Comparison of ENCODE assay signal across 21 cellular contexts in genomic region chr2:79916285-79916684, GRCh38.
A peak's percentile ranks its signal among the peaks of the same experiment; 100 is the strongest.
DNase-seq lines count a peak whose midpoint lies in the region; ATAC-seq, FAIRE-seq and TF ChIP-seq lines count a peak whose summit lies in the region.
"Had no signal": no experiment of that assay in that cellular context is flagged by ENCODE, and none has a peak within 500 bp of the region (broad histone marks: within the 10 kb centered on the region; RNA-seq: fewer than 3 reads in every experiment).

No MANE protein-coding gene starts in this region.

- no peak overlapping the region for H3K4me3 Mint-ChIP-seq in WTC11
- H3K4me3 Mint-ChIP-seq: B cell; CD4-positive, alpha-beta T cell; CD8-positive, alpha-beta T cell had no signal

- in situ Hi-C loops in HepG2 (cut with HindIII; ENCODE audit: extremely low pct_ligation_motif_present, low pct_unique_long_range_greater_than_20kb): no loop called here

- H3K27me3 Mint-ChIP-seq in WTC11 (ENCODE audit: low read depth): no peaks in the 10 kb centered on the region
- H3K27me3 Mint-ChIP-seq: B cell; CD4-positive, alpha-beta T cell had no signal

- CTCF ChIA-PET in HepG2 (lab: Yijun Ruan, JAX; ENCODE audit: low intra/inter-chr PET ratio, low total read pairs) (no interaction called here), WTC11 (lab: Charles Lee) (interaction anchor here (0.6 to 1.2 kb wide), 2 partner anchors 18 to 488 kb away, joined by 3 to 5 read pairs; no protein-coding TSS in a partner anchor)

- FAIRE-seq in HepG2 (lab: Jason Lieb, UNC) (no peak), RCC 7860 (lab: Jason Lieb, UNC) (no peak)
- FAIRE-seq: A549, D721Med, G401.6, GM12891, GM19239 had no signal

- H3K9me3 ChIP-seq in HepG2 (ENCODE audit: low read length): no peaks in the 10 kb centered on the region
- H3K9me3 ChIP-seq in right lobe of liver: no peaks in the 10 kb centered on the region
- H3K9me3 ChIP-seq: A549; BLaER1 treated with 17β-estradiol and CSF1 and Interleukin-3, amounts not matched to agents 10 nM and 100 nM; Caco-2 had no signal

- intact Hi-C loops in HepG2 (cut with micrococcal nuclease; ENCODE audit: unreplicated experiment): no loop called here
- intact Hi-C loops in right lobe of liver (cut with DNase I): no loop called here

- no peaks in the 10 kb centered on the region for H4K20me1 ChIP-seq in HepG2 (ENCODE audit: insufficient read depth, low read length)
- H4K20me1 ChIP-seq: BLaER1 treated with 17β-estradiol and CSF1 and Interleukin-3, amounts not matched to agents 10 nM and 100 nM had no signal

- ATAC-seq in HepG2 (no peak), right lobe of liver (no peak), WTC11 (0 out of 2 replicates have a peak, but pooled peaks have one; percentile 30)
- ATAC-seq: A549; CD8-positive, alpha-beta T cell had no signal

- WGBS in HepG2 (ENCODE audit: low lambda C conversion rate): 37% methylated on average over 4 of the region's 4 CpGs
- 54% methylated on average over 4 of the region's 4 CpGs for WGBS in right lobe of liver (ENCODE audit: insufficient coverage, low coverage, low lambda C conversion rate, missing lambda C conversion rate)

- POLR2A ChIA-PET in HepG2 (lab: Yijun Ruan, JAX) (no interaction called here), WTC11 (lab: Charles Lee) (no interaction called here)

- no peak overlapping the region for H2AFZ ChIP-seq in HepG2 (ENCODE audit: low read length)

- TF ChIP-seq RAD21 in HepG2 (CRISPR knock-in tag; IDR thresholded peaks at IDR 0.05): no peak

- DNase-seq in HepG2 (ENCODE audit: low spot score) (no peak), right lobe of liver (no peak), WTC11 (ENCODE audit: low spot score) (no peak), RCC 7860 (ENCODE audit: low spot score) (no peak), NCI-H1417 (lab: John Stamatoyannopoulos, UW) (no peak)
- DNase-seq: AML-193; Caco-2; Calu3; CD4-positive, alpha-beta T cell; CD8-positive, alpha-beta T cell; DMS79 treated with DMSO at 0.1 percent for 48 hours; GF-D8 had no signal

- no peak overlapping the region for H3K27ac ChIP-seq in HepG2 (ENCODE audit: extremely low read length, insufficient read depth, low read length)
- H3K27ac ChIP-seq in right lobe of liver: no peak overlapping the region
- H3K27ac ChIP-seq: 22Rv1; A549; BLaER1 treated with 17β-estradiol and CSF1 and Interleukin-3, amounts not matched to agents 10 nM and 100 nM; C4-2B had no signal

- H3K36me3 ChIP-seq in HepG2 (replicated peaks in 1 of 2; ENCODE audit: control insufficient read depth in 1 of 2, insufficient read depth in 2 of 2, low read length in 2 of 2) (no peaks in the 10 kb centered on the region), right lobe of liver (no peaks in the 10 kb centered on the region)
- H3K36me3 ChIP-seq: BLaER1 treated with 17β-estradiol and CSF1 and Interleukin-3, amounts not matched to agents 10 nM and 100 nM had no signal

- H3K4me1 ChIP-seq in HepG2 (ENCODE audit: insufficient read depth, low read length): no peaks in the 10 kb centered on the region
- H3K4me1 ChIP-seq in right lobe of liver: no peaks in the 10 kb centered on the region
- H3K4me1 ChIP-seq: A549; BLaER1 treated with 17β-estradiol and CSF1 and Interleukin-3, amounts not matched to agents 10 nM and 100 nM; Caco-2 had no signal

- peaks cover 28% of the 10 kb centered on the region for H3K4me1 Mint-ChIP-seq in WTC11
- H3K4me1 Mint-ChIP-seq: B cell had no signal

- TF ChIP-seq POLR2A in HepG2 (IDR thresholded peaks at IDR 0.05; ENCODE audit: insufficient read depth in 1 of 2, low read depth in 2 of 2, low read length in 2 of 2) (no peak), right lobe of liver (IDR thresholded peaks at IDR 0.05) (no peak)

- no peak overlapping the region for H3K4me2 ChIP-seq in HepG2 (ENCODE audit: low read depth, low read length)
- H3K4me2 ChIP-seq: A549; BLaER1 treated with 17β-estradiol and CSF1 and Interleukin-3, amounts not matched to agents 10 nM and 100 nM had no signal

- H3K27ac Mint-ChIP-seq in WTC11: no peak overlapping the region; the same call in 1 of the 2 replicates
- H3K27ac Mint-ChIP-seq: B cell; CD4-positive, alpha-beta T cell; CD8-positive, alpha-beta T cell had no signal

- H3K79me2 ChIP-seq in HepG2 (ENCODE audit: insufficient read depth, low read length): no peaks in the 10 kb centered on the region

- H3K9me3 Mint-ChIP-seq in WTC11: no peaks in the 10 kb centered on the region

- TF ChIP-seq CTCF in HepG2 (CRISPR knock-in tag; IDR thresholded peaks at IDR 0.05) (no peak), right lobe of liver (IDR thresholded peaks at IDR 0.05) (no peak), WTC11 (IDR thresholded peaks at IDR 0.05) (no peak)

- H3K27me3 ChIP-seq in HepG2 (ENCODE audit: control insufficient read depth in 1 of 2, insufficient read depth in 2 of 2, low read length in 2 of 2) (no peaks in the 10 kb centered on the region), right lobe of liver (no peaks in the 10 kb centered on the region)
- H3K27me3 ChIP-seq: BLaER1 treated with 17β-estradiol and CSF1 and Interleukin-3, amounts not matched to agents 10 nM and 100 nM had no signal

- H3K9ac ChIP-seq in HepG2 (ENCODE audit: insufficient read depth, low read depth, low read length): no peak overlapping the region
- H3K9ac ChIP-seq: BLaER1 treated with 17β-estradiol and CSF1 and Interleukin-3, amounts not matched to agents 10 nM and 100 nM had no signal

- H3K36me3 Mint-ChIP-seq in WTC11: no peaks in the 10 kb centered on the region
- H3K36me3 Mint-ChIP-seq: CD8-positive, alpha-beta T cell had no signal

- no peak for TF ChIP-seq EP300 in HepG2 (IDR thresholded peaks at IDR 0.05; ENCODE audit: low read depth in 2 of 2, low read length in 2 of 2)
- TF ChIP-seq EP300 in HepG2 (CRISPR knock-in tag; IDR thresholded peaks at IDR 0.05; ENCODE audit: borderline replicate concordance): no peak

- H3K4me3 ChIP-seq in HepG2 (replicated peaks in 1 of 3; ENCODE audit: insufficient read depth in 1 of 3, low read depth in 2 of 3, low read length in 3 of 3): no peak overlapping the region
- H3K4me3 ChIP-seq in right lobe of liver: no peak overlapping the region
- H3K4me3 ChIP-seq: A549; BLaER1 treated with 17β-estradiol and CSF1 and Interleukin-3, amounts not matched to agents 10 nM and 100 nM had no signal

- no TSS peak for BruUV-seq in HepG2 (replicated peaks; lab: Mats Ljungman, UMichigan)

TF ChIP-seq in HepG2, 621 proteins besides CTCF, POLR2A, EP300 and RAD21 (continues in another document):
- TF ChIP-seq SMAD1 (CRISPR knock-in tag; IDR thresholded peaks at IDR 0.05; ENCODE audit: borderline replicate concordance, low read depth): no peak
- TF ChIP-seq, protein P1, sequence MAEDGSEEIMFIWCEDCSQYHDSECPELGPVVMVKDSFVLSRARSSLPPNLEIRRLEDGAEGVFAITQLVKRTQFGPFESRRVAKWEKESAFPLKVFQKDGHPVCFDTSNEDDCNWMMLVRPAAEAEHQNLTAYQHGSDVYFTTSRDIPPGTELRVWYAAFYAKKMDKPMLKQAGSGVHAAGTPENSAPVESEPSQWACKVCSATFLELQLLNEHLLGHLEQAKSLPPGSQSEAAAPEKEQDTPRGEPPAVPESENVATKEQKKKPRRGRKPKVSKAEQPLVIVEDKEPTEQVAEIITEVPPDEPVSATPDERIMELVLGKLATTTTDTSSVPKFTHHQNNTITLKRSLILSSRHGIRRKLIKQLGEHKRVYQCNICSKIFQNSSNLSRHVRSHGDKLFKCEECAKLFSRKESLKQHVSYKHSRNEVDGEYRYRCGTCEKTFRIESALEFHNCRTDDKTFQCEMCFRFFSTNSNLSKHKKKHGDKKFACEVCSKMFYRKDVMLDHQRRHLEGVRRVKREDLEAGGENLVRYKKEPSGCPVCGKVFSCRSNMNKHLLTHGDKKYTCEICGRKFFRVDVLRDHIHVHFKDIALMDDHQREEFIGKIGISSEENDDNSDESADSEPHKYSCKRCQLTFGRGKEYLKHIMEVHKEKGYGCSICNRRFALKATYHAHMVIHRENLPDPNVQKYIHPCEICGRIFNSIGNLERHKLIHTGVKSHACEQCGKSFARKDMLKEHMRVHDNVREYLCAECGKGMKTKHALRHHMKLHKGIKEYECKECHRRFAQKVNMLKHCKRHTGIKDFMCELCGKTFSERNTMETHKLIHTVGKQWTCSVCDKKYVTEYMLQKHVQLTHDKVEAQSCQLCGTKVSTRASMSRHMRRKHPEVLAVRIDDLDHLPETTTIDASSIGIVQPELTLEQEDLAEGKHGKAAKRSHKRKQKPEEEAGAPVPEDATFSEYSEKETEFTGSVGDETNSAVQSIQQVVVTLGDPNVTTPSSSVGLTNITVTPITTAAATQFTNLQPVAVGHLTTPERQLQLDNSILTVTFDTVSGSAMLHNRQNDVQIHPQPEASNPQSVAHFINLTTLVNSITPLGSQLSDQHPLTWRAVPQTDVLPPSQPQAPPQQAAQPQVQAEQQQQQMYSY (CRISPR knock-in tag; IDR thresholded peaks at IDR 0.05): no peak

TF ChIP-seq in WTC11, 78 proteins besides CTCF, POLR2A, EP300 and RAD21 (continues in another document):
- TF ChIP-seq, protein P2, sequence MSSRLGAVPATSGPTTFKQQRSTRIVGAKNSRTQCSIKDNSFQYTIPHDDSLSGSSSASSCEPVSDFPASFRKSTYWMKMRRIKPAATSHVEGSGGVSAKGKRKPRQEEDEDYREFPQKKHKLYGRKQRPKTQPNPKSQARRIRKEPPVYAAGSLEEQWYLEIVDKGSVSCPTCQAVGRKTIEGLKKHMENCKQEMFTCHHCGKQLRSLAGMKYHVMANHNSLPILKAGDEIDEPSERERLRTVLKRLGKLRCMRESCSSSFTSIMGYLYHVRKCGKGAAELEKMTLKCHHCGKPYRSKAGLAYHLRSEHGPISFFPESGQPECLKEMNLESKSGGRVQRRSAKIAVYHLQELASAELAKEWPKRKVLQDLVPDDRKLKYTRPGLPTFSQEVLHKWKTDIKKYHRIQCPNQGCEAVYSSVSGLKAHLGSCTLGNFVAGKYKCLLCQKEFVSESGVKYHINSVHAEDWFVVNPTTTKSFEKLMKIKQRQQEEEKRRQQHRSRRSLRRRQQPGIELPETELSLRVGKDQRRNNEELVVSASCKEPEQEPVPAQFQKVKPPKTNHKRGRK (CRISPR knock-in tag; IDR thresholded peaks at IDR 0.05; ENCODE audit: borderline replicate concordance): no peak
- TF ChIP-seq KAT7 (CRISPR knock-in tag; IDR thresholded peaks at IDR 0.05; ENCODE audit: borderline replicate concordance) (no peak), PRRX2 (CRISPR knock-in tag; IDR thresholded peaks at IDR 0.05) (no peak), RELA (CRISPR knock-in tag; IDR thresholded peaks at IDR 0.05; ENCODE audit: borderline replicate concordance) (no peak), ESRRA (CRISPR knock-in tag; IDR thresholded peaks at IDR 0.05; ENCODE audit: borderline replicate concordance) (no peak), ZBTB21 (CRISPR knock-in tag; IDR thresholded peaks at IDR 0.05; ENCODE audit: borderline replicate concordance) (no peak), IRF2 (CRISPR knock-in tag; IDR thresholded peaks at IDR 0.05; ENCODE audit: borderline replicate concordance, low read depth) (no peak)
- TF ChIP-seq, protein P3, sequence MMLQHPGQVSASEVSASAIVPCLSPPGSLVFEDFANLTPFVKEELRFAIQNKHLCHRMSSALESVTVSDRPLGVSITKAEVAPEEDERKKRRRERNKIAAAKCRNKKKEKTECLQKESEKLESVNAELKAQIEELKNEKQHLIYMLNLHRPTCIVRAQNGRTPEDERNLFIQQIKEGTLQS (CRISPR knock-in tag; conservative IDR thresholded peaks at IDR 0.05): no peak
